Comparison of ENCODE assay signal across 27 cellular contexts in genomic region chr2:96301897-96302296, GRCh38. TPM values are rescaled to one million over a fixed set of nuclear protein-coding genes. Genes with fewer than 3 reads are reported as not detected.
A peak's percentile ranks its signal among the peaks of the same experiment; 100 is the strongest.
DNase-seq lines count a peak whose midpoint lies in the region; ATAC-seq and TF ChIP-seq lines count a peak whose summit lies in the region.
"Had no signal": no experiment of that assay in that cellular context is flagged by ENCODE, and none has a peak within 500 bp of the region (broad histone marks: within the 10 kb centered on the region; RNA-seq: fewer than 3 reads in every experiment).

No MANE protein-coding gene starts in this region.

- H3K9me3 Mint-ChIP-seq in CD4-positive, CD25-positive, alpha-beta regulatory T cell: no peaks in the 10 kb centered on the region
- no peaks in the 10 kb centered on the region for H3K9me3 Mint-ChIP-seq in activated CD4-positive, alpha-beta memory T cell treated with anti-CD3 and anti-CD28 coated beads, Interleukin-2, amount 10 ng/mL, durations not matched to agents 7 days and 5 days
- H3K9me3 Mint-ChIP-seq: CD14-positive monocyte, H9 had no signal

- peak overlapping the region in 2 of 4 donors; percentile 2 to 100 for H3K4me3 Mint-ChIP-seq in CD4-positive, CD25-positive, alpha-beta regulatory T cell
- H3K4me3 Mint-ChIP-seq in activated CD4-positive, alpha-beta memory T cell treated with anti-CD3 and anti-CD28 coated beads, Interleukin-2, amount 10 ng/mL, durations not matched to agents 7 days and 5 days: no peak overlapping the region
- H3K4me3 Mint-ChIP-seq: CD14-positive monocyte, H9 had no signal

- H3K4me3 ChIP-seq in BLaER1 treated with 17β-estradiol and CSF1 and Interleukin-3, amounts not matched to agents 10 nM and 100 nM: no peak overlapping the region
- peak overlapping the region; percentile 27 for H3K4me3 ChIP-seq in CD4-positive, CD25-positive, alpha-beta regulatory T cell (ENCODE audit: low read depth, low read length)
- no peak overlapping the region for H3K4me3 ChIP-seq in left lung
- H3K4me3 ChIP-seq: ascending aorta, thoracic aorta had no signal

- H3K9ac ChIP-seq in BLaER1 treated with 17β-estradiol and CSF1 and Interleukin-3, amounts not matched to agents 10 nM and 100 nM: peak overlapping the region in 10 of 11 experiments; percentile 0 to 45 (median 24); a peak in 9 of 22 replicates

- no peaks in the 10 kb centered on the region for H3K27me3 ChIP-seq in BLaER1 treated with 17β-estradiol and CSF1 and Interleukin-3, amounts not matched to agents 10 nM and 100 nM
- H3K27me3 ChIP-seq in CD4-positive, CD25-positive, alpha-beta regulatory T cell (ENCODE audit: control insufficient read depth, insufficient read depth, low read length): no peaks in the 10 kb centered on the region
- no peaks in the 10 kb centered on the region for H3K27me3 ChIP-seq in left lung
- H3K27me3 ChIP-seq: ascending aorta had no signal

- peaks cover 71 to 85% (median 78%) of the 10 kb centered on the region in 11 experiments for H3K36me3 ChIP-seq in BLaER1 treated with 17β-estradiol and CSF1 and Interleukin-3, amounts not matched to agents 10 nM and 100 nM
- H3K36me3 ChIP-seq in CD4-positive, CD25-positive, alpha-beta regulatory T cell (ENCODE audit: control insufficient read depth, insufficient read depth, low read length): peaks cover 70% of the 10 kb centered on the region
- H3K36me3 ChIP-seq in left lung: peaks cover 0 to 75% of the 10 kb centered on the region in 2 donors

- H3K27me3 Mint-ChIP-seq in CD4-positive, CD25-positive, alpha-beta regulatory T cell: no peaks in the 10 kb centered on the region
- no peaks in the 10 kb centered on the region for H3K27me3 Mint-ChIP-seq in activated CD4-positive, alpha-beta memory T cell treated with anti-CD3 and anti-CD28 coated beads, Interleukin-2, amount 10 ng/mL, durations not matched to agents 7 days and 5 days
- H3K27me3 Mint-ChIP-seq: progenitor cell of endocrine pancreas had no signal

- intact Hi-C loops in left lung (cut with DNase I): no loop called here

- CTCF ChIA-PET in activated CD4-positive, alpha-beta memory T cell treated with anti-CD3 and anti-CD28 coated beads, Interleukin-2, amount 10 ng/mL, durations not matched to agents 7 days and 5 days (lab: Charles Lee): interaction anchor here (0.6 to 1.3 kb wide), 3 partner anchors 20 to 39 kb away, joined by 4 read pairs; no protein-coding TSS in a partner anchor

- peak overlapping the region in 1 of 11 experiments; percentile 5; a peak in 1 of 22 replicates for H3K4me2 ChIP-seq in BLaER1 treated with 17β-estradiol and CSF1 and Interleukin-3, amounts not matched to agents 10 nM and 100 nM

- H3K27ac ChIP-seq in BLaER1 treated with 17β-estradiol and CSF1 and Interleukin-3, amounts not matched to agents 10 nM and 100 nM: no peak overlapping the region
- H3K27ac ChIP-seq in CD4-positive, CD25-positive, alpha-beta regulatory T cell (ENCODE audit: insufficient read depth, low read length, poor library complexity, severe bottlenecking): no peak overlapping the region
- H3K27ac ChIP-seq in left lung: no peak overlapping the region
- H3K27ac ChIP-seq: ascending aorta, thoracic aorta, WERI-Rb-1 had no signal

- DNase-seq in CD4-positive, CD25-positive, alpha-beta regulatory T cell: no peak
- no peak for DNase-seq in activated CD4-positive, alpha-beta memory T cell treated with anti-CD3 and anti-CD28 coated beads, Interleukin-2, amount 10 ng/mL, durations not matched to agents 7 days and 5 days
- DNase-seq in erythroblast (lab: John Stamatoyannopoulos, UW) (peak; percentile 57 to 83), COLO668 (lab: John Stamatoyannopoulos, UW; ENCODE audit: unreplicated experiment) (no peak), left lung (no peak)
- no peak for DNase-seq in stimulated activated CD4-positive, alpha-beta T cell treated with anti-CD3 and anti-CD28 coated beads, Interleukin-12 subunit alpha, Interleukin-12 subunit beta, amount 100 ng/mL, for 4 hours
- DNase-seq: activated naive CD4-positive, alpha-beta T cell treated with Interleukin-2 at 50 U/mL for 16 hours; DMS 273 treated with DMSO at 0.1 percent for 48 hours; H9; left cardiac atrium; mammary epithelial cell; NCI-H1092 treated with DMSO at 0.1 percent for 48 hours; NCI-H2029; NCI-H526 treated with DMSO at 0.1 percent for 48 hours; SHP77 treated with DMSO at 0.1 percent for 48 hours; stimulated activated CD4-positive, alpha-beta T cell treated with anti-CD3 and anti-CD28 coated beads, Interleukin-4, amount 100 ng/mL, for 24 hours; stimulated activated naive CD4-positive, alpha-beta T cell; T-helper 9 cell; WERI-Rb-1 had no signal

- no peak for ATAC-seq in CD4-positive, CD25-positive, alpha-beta regulatory T cell (ENCODE audit: low read depth in 2 of 2)
- ATAC-seq in left lung (no peak), GM21619 (IDR thresholded peaks at IDR 0.05; ENCODE audit: unreplicated experiment) (no peak)
- ATAC-seq: left cardiac atrium, Panc1, sciatic nerve had no signal

- TF ChIP-seq CTCF in left lung (IDR thresholded peaks at IDR 0.05): no peak

- no peak for TF ChIP-seq POLR2A in erythroblast (IDR thresholded peaks at IDR 0.05; ENCODE audit: low read length)

- H3K27ac Mint-ChIP-seq in CD4-positive, CD25-positive, alpha-beta regulatory T cell: peak overlapping the region in 2 of 3 donors; percentile 62 to 84
- H3K27ac Mint-ChIP-seq in activated CD4-positive, alpha-beta memory T cell treated with anti-CD3 and anti-CD28 coated beads, Interleukin-2, amount 10 ng/mL, durations not matched to agents 7 days and 5 days: peak overlapping the region; percentile 53
- H3K27ac Mint-ChIP-seq: H9, progenitor cell of endocrine pancreas had no signal

- H3K36me3 Mint-ChIP-seq in CD4-positive, CD25-positive, alpha-beta regulatory T cell: peaks cover 63% of the 10 kb centered on the region
- peaks cover 88% of the 10 kb centered on the region for H3K36me3 Mint-ChIP-seq in activated CD4-positive, alpha-beta memory T cell treated with anti-CD3 and anti-CD28 coated beads, Interleukin-2, amount 10 ng/mL, durations not matched to agents 7 days and 5 days (ENCODE audit: low read depth)

- peaks cover 22 to 46% (median 37%) of the 10 kb centered on the region in 10 experiments for H3K4me1 ChIP-seq in BLaER1 treated with 17β-estradiol and CSF1 and Interleukin-3, amounts not matched to agents 10 nM and 100 nM
- H3K4me1 ChIP-seq in CD4-positive, CD25-positive, alpha-beta regulatory T cell (ENCODE audit: control insufficient read depth, insufficient read depth, low read length, poor library complexity, severe bottlenecking): peaks cover 49% of the 10 kb centered on the region
- H3K4me1 ChIP-seq in left lung: peaks cover 8 to 48% of the 10 kb centered on the region in 2 donors

- POLR2A ChIA-PET in activated CD4-positive, alpha-beta memory T cell treated with anti-CD3 and anti-CD28 coated beads, Interleukin-2, amount 10 ng/mL, durations not matched to agents 7 days and 5 days (lab: Charles Lee): interaction anchor here (1.2 to 2.8 kb wide), 5 partner anchors 11 to 34 kb away, joined by 3 to 13 read pairs (median 7); partner anchors contain the start of genes ITPRIPL1 and NCAPH

- peaks cover 28 to 73% (median 56%) of the 10 kb centered on the region in 4 donors for H3K4me1 Mint-ChIP-seq in CD4-positive, CD25-positive, alpha-beta regulatory T cell
- peaks cover 55% of the 10 kb centered on the region for H3K4me1 Mint-ChIP-seq in activated CD4-positive, alpha-beta memory T cell treated with anti-CD3 and anti-CD28 coated beads, Interleukin-2, amount 10 ng/mL, durations not matched to agents 7 days and 5 days

- no peaks in the 10 kb centered on the region for H3K9me3 ChIP-seq in BLaER1 treated with 17β-estradiol and CSF1 and Interleukin-3, amounts not matched to agents 10 nM and 100 nM (replicated peaks in 1 of 11)
- H3K9me3 ChIP-seq in CD4-positive, CD25-positive, alpha-beta regulatory T cell (ENCODE audit: control insufficient read depth in 2 of 2, low read length in 2 of 2): no peaks in the 10 kb centered on the region
- H3K9me3 ChIP-seq in left lung: no peaks in the 10 kb centered on the region
- H3K9me3 ChIP-seq: ascending aorta, thoracic aorta had no signal

- H4K20me1 ChIP-seq in BLaER1 treated with 17β-estradiol and CSF1 and Interleukin-3, amounts not matched to agents 10 nM and 100 nM: peaks cover 9 to 74% (median 56%) of the 10 kb centered on the region in 11 experiments; a peak in 21 of 22 replicates

RNA-seq across cellular contexts. Expression of gene SNRNP200, which starts 3.4 kb away (rescaled TPM):
- total RNA-seq in CD4-positive, CD25-positive, alpha-beta regulatory T cell: 295 TPM
- 10 to 100 TPM; 67.4 to 89.4 (median 83.4) TPM for polyA plus RNA-seq in CD4-positive, CD25-positive, alpha-beta regulatory T cell
- total RNA-seq in activated CD4-positive, alpha-beta memory T cell treated with anti-CD3 and anti-CD28 coated beads, Interleukin-2, amount 10 ng/mL, durations not matched to agents 7 days and 5 days: 100 to 1,000 TPM; 149 to 156 TPM
- 10 to 100 TPM; 82.7 to 96.1 TPM for total RNA-seq in left lung

RNA-seq across cellular contexts. Expression of gene ITPRIPL1, which starts 23.2 kb away (rescaled TPM):
- 27.8 TPM for total RNA-seq in CD4-positive, CD25-positive, alpha-beta regulatory T cell
- polyA plus RNA-seq in CD4-positive, CD25-positive, alpha-beta regulatory T cell: 10 to 100 TPM in 2 of 4 donors, 1 to 10 TPM in 2; 7.5 to 17.5 (median 10.9) TPM
- 10 to 100 TPM; 43.7 to 46.3 TPM for total RNA-seq in activated CD4-positive, alpha-beta memory T cell treated with anti-CD3 and anti-CD28 coated beads, Interleukin-2, amount 10 ng/mL, durations not matched to agents 7 days and 5 days
- total RNA-seq in left lung: 1 to 10 TPM; 1.3 to 2.3 TPM

RNA-seq across cellular contexts. Expression of gene NCAPH, which starts 33.7 kb away (rescaled TPM):
- total RNA-seq in CD4-positive, CD25-positive, alpha-beta regulatory T cell: 14.0 TPM
- polyA plus RNA-seq in CD4-positive, CD25-positive, alpha-beta regulatory T cell: 10 to 100 TPM in 1 of 4 donors, 1 to 10 TPM in 3; 4.2 to 10.0 (median 8.1) TPM
- total RNA-seq in activated CD4-positive, alpha-beta memory T cell treated with anti-CD3 and anti-CD28 coated beads, Interleukin-2, amount 10 ng/mL, durations not matched to agents 7 days and 5 days: 10 to 100 TPM; 79.6 to 89.4 TPM
- total RNA-seq in left lung: 1 to 10 TPM; 4.4 to 5.7 TPM
- total RNA-seq: ascending aorta had no signal

RNA-seq across cellular contexts. Expression of gene CIAO1, which starts 35.9 kb away (rescaled TPM):
- total RNA-seq in CD4-positive, CD25-positive, alpha-beta regulatory T cell: 60.3 TPM
- polyA plus RNA-seq in CD4-positive, CD25-positive, alpha-beta regulatory T cell: 100 to 1,000 TPM in 1 of 4 donors, 10 to 100 TPM in 3; 83.0 to 102 (median 94.7) TPM
- total RNA-seq in activated CD4-positive, alpha-beta memory T cell treated with anti-CD3 and anti-CD28 coated beads, Interleukin-2, amount 10 ng/mL, durations not matched to agents 7 days and 5 days: 10 to 100 TPM; 64.4 to 67.4 TPM
- total RNA-seq in left lung: 10 to 100 TPM; 59.8 to 69.1 TPM

RNA-seq across cellular contexts. Expression of gene TMEM127, which starts 36.1 kb away (rescaled TPM):
- total RNA-seq in CD4-positive, CD25-positive, alpha-beta regulatory T cell: 54.3 TPM
- 10 to 100 TPM; 27.6 to 40.4 (median 37.4) TPM for polyA plus RNA-seq in CD4-positive, CD25-positive, alpha-beta regulatory T cell
- 10 to 100 TPM; 42.4 to 44.0 TPM for total RNA-seq in activated CD4-positive, alpha-beta memory T cell treated with anti-CD3 and anti-CD28 coated beads, Interleukin-2, amount 10 ng/mL, durations not matched to agents 7 days and 5 days
- 10 to 100 TPM; 66.1 to 79.9 TPM for total RNA-seq in left lung

Comparison
In these comparisons a context has a peak if more than half of its experiments do, and no peak if none do; other contexts are left out.
1. DNase-seq: peak in erythroblast (2 of 2); none in CD4-positive, CD25-positive, alpha-beta regulatory T cell (0 of 3), activated CD4-positive, alpha-beta memory T cell treated with anti-CD3 and anti-CD28 coated beads, Interleukin-2, amount 10 ng/mL, durations not matched to agents 7 days and 5 days (single experiment), COLO668 (single experiment), left lung (0 of 2) and stimulated activated CD4-positive, alpha-beta T cell treated with anti-CD3 and anti-CD28 coated beads, Interleukin-12 subunit alpha, Interleukin-12 subunit beta, amount 100 ng/mL, for 4 hours (single experiment).